ENCODE assay signal across 10 cellular contexts in the genomic region with DNA sequence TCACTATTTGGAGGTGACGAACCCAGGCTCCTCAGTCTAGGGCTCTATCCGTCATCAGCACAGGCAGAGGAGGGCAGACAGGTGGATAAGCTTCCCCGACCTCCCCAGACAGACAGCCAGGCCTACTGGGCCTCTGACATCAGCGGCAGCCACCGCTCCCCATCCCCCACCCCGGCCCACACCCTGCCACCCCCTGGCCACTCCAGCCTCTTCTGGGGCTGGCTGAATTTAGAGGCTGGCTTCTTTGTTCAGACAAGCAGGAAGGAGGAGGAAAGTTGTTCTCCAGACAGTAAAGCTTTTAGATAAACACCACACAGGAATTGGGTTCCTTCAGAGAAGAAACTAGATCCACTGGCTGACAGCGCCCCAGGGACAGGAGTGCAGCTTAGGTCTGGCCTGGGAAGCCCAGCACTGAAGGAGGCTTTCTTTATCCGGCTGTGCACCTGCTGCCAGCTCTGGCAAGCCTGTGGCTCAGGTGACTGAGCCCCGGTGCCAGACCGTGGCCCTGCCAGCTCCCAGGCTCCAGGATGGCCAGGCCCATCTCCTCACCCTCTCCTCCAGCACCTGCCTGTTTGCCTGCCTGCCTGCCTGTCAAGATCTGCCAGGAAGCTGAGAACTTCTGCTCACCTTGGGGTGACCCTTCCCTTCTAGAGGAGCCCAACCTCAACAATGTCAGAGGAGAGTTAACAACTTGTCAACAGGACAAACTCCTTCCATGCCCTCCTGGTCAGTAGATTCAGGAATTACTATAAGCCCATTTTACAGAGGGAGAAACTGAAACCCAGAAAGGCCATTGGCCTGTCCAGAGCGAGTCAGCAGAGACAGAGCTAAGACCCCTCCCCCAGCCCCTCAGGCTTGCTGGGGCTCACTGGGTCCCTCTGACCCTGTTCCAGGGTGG. TPM values are rescaled to one million over a fixed set of nuclear protein-coding genes. Genes with fewer than 3 reads are reported as not detected.
A peak's percentile ranks its signal among the peaks of the same experiment; 100 is the strongest.
DNase-seq lines count a peak whose midpoint lies in the region; TF ChIP-seq lines count a peak whose summit lies in the region.
"Had no signal": no experiment of that assay in that cellular context is flagged by ENCODE, and none has a peak within 500 bp of the region (broad histone marks: within the 10 kb centered on the region; RNA-seq: fewer than 3 reads in every experiment).

No MANE protein-coding gene starts in this region.

- 63% methylated on average over 9 of the region's 11 CpGs for WGBS in hepatocyte (ENCODE audit: low lambda C conversion rate, missing lambda C conversion rate)
- 51 to 54% methylated on average over 5 to 11 of the region's 11 CpGs for WGBS in tibial nerve, 2 donors

- CTCF ChIA-PET in MCF 10A (lab: Yijun Ruan, JAX) = interaction anchor here (0.7 to 1.1 kb wide), 4 partner anchors 34 to 55 kb away, joined by 3 to 9 read pairs (median 4); no protein-coding TSS in a partner anchor

- H3K36me3 Mint-ChIP-seq in MCF 10A (ENCODE audit: insufficient read depth, unreplicated experiment) = no peaks in the 10 kb centered on the region

- TF ChIP-seq CTCF in MCF 10A (IDR thresholded peaks at IDR 0.05; ENCODE audit: unreplicated experiment) (no peak), hepatocyte (IDR thresholded peaks at IDR 0.05; ENCODE audit: poor library complexity) (no peak), tibial nerve (IDR thresholded peaks at IDR 0.05) (no peak), tibial artery (IDR thresholded peaks at IDR 0.05) (no peak)

- DNase-seq in T47D (ENCODE audit: low read depth in 1 of 2, low spot score in 1 of 2) = peak; percentile 44 to 62
- DNase-seq in MCF 10A (ENCODE audit: unreplicated experiment) = no peak
- peak; percentile 59 for DNase-seq in NCI-H69 (lab: John Stamatoyannopoulos, UW)
- no peak for DNase-seq in hepatocyte (ENCODE audit: low spot score)
- DNase-seq in tibial nerve (ENCODE audit: low spot score in 2 of 2) = no peak
- DNase-seq in tibial artery = no peak
- DNase-seq in foreskin melanocyte = no peak
- DNase-seq in pons (ENCODE audit: low spot score) = no peak
- DNase-seq: activated CD4-positive, CD25-positive, alpha-beta regulatory T cell treated with anti-CD3 and anti-CD28 coated beads, Interleukin-2, amount 50 U/mL, for 72 hours had no signal

- in situ Hi-C loops in T47D (cut with HindIII; ENCODE audit: low pct_unique_long_range_greater_than_20kb, low sequenced_read_pairs) = no loop called here

- no peak for TF ChIP-seq POLR2A in tibial nerve (IDR thresholded peaks at IDR 0.05)

- H3K9me2 ChIP-seq in hepatocyte (replicated peaks; ENCODE audit: insufficient read depth) = no peaks in the 10 kb centered on the region

- POLR2A ChIA-PET in MCF 10A (lab: Yijun Ruan, JAX) = no interaction called here

- H3K4me3 ChIP-seq in hepatocyte = no peak overlapping the region
- no peak overlapping the region for H3K4me3 ChIP-seq in tibial nerve
- no peak overlapping the region for H3K4me3 ChIP-seq in tibial artery

- H3K27ac ChIP-seq in hepatocyte (peak overlapping the region; percentile 9), tibial nerve (peak overlapping the region in 3 of 4 donors; percentile 52 to 76 (median 70)), tibial artery (no peak overlapping the region)

- H3K36me3 ChIP-seq in hepatocyte (replicated peaks; ENCODE audit: insufficient read depth, low read depth) = no peaks in the 10 kb centered on the region
- H3K36me3 ChIP-seq in tibial nerve = no peaks in the 10 kb centered on the region
- H3K36me3 ChIP-seq in tibial artery = no peaks in the 10 kb centered on the region

- no peaks in the 10 kb centered on the region for H4K20me1 ChIP-seq in hepatocyte (ENCODE audit: insufficient read depth, poor library complexity, severe bottlenecking)

- no peak overlapping the region for H2AFZ ChIP-seq in hepatocyte

- H3K27me3 ChIP-seq in hepatocyte (no peaks in the 10 kb centered on the region), tibial nerve (no peaks in the 10 kb centered on the region), tibial artery (no peaks in the 10 kb centered on the region)

- H3K4me1 Mint-ChIP-seq in MCF 10A (ENCODE audit: insufficient read depth, unreplicated experiment) = no peaks in the 10 kb centered on the region

- H3K4me2 ChIP-seq in hepatocyte = no peak overlapping the region

- H3K27ac Mint-ChIP-seq in MCF 10A (ENCODE audit: low read depth, unreplicated experiment) = no peak overlapping the region

- H3K9me3 ChIP-seq in hepatocyte (ENCODE audit: low read depth) (no peaks in the 10 kb centered on the region), tibial nerve (no peaks in the 10 kb centered on the region), tibial artery (no peaks in the 10 kb centered on the region)

- TF ChIP-seq EP300 in tibial nerve (IDR thresholded peaks at IDR 0.05) = no peak

- BruUV-seq in MCF 10A (replicated peaks; lab: Mats Ljungman, UMichigan) = no TSS peak

- no peaks in the 10 kb centered on the region for H3K4me1 ChIP-seq in hepatocyte (ENCODE audit: insufficient read depth)
- peaks cover 0 to 56% (median 17%) of the 10 kb centered on the region in 4 donors for H3K4me1 ChIP-seq in tibial nerve
- peaks cover 0 to 23% (median 2%) of the 10 kb centered on the region in 4 donors for H3K4me1 ChIP-seq in tibial artery

- intact Hi-C loops in MCF 10A (cut with micrococcal nuclease) = no loop called here
- intact Hi-C loops in tibial artery (cut with DNase I; ENCODE audit: low total_unique reads) = no loop called here

- H3K79me2 ChIP-seq in hepatocyte = no peaks in the 10 kb centered on the region

- no peak overlapping the region for H3K4me3 Mint-ChIP-seq in MCF 10A (ENCODE audit: unreplicated experiment)
- H3K4me3 Mint-ChIP-seq: CD14-positive monocyte had no signal

- no peaks in the 10 kb centered on the region for H3K9me3 Mint-ChIP-seq in MCF 10A (ENCODE audit: unreplicated experiment)
- H3K9me3 Mint-ChIP-seq: CD14-positive monocyte had no signal

- no peaks in the 10 kb centered on the region for H3K27me3 Mint-ChIP-seq in MCF 10A (ENCODE audit: insufficient read depth, unreplicated experiment)

RNA-seq across cellular contexts. Expression of a gene that starts 44.0 kb away (rescaled TPM):
- total RNA-seq in MCF 10A (2022) (not detected in 2 replicates), hepatocyte (0.63 and 0.88 TPM in 2 replicates), tibial nerve (10 to 100 TPM in 1 of 4 donors, 1 to 10 TPM in 3; 3.0 to 11.1 (median 6.6) TPM)
- polyA plus RNA-seq in hepatocyte = 1.7 and 3.2 TPM in 2 replicates

RNA-seq across cellular contexts. Expression of a gene that starts 48.8 kb away (rescaled TPM):
- total RNA-seq in MCF 10A (2022) = 5.6 and 5.7 TPM in 2 replicates
- total RNA-seq in hepatocyte = 5.2 and 7.3 TPM in 2 replicates
- 6.3 and 8.9 TPM in 2 replicates for polyA plus RNA-seq in hepatocyte
- total RNA-seq in tibial nerve = 100 to 1,000 TPM in 2 of 4 donors, 10 to 100 TPM in 2; 92.2 to 122 (median 101) TPM

Comparison
In these comparisons a context has a peak if more than half of its experiments do, and no peak if none do; other contexts are left out.
1. DNase-seq: peak in T47D (2 of 2) and NCI-H69 (single experiment); none in MCF 10A (single experiment), hepatocyte (single experiment), tibial nerve (0 of 2), tibial artery (0 of 2), foreskin melanocyte (single experiment) and pons (single experiment).
2. H3K27ac ChIP-seq: peak in hepatocyte (single experiment) and tibial nerve (3 of 4); none in tibial artery (0 of 2).
3. RNA of a gene that starts 48.8 kb away (total RNA-seq): 92.2 to 122 TPM in tibial nerve; 5.6 to 5.7 TPM in MCF 10A and 5.2 to 7.3 TPM in hepatocyte; every median in the first group is over 10 times any median in the second.